In the genomic region with DNA sequence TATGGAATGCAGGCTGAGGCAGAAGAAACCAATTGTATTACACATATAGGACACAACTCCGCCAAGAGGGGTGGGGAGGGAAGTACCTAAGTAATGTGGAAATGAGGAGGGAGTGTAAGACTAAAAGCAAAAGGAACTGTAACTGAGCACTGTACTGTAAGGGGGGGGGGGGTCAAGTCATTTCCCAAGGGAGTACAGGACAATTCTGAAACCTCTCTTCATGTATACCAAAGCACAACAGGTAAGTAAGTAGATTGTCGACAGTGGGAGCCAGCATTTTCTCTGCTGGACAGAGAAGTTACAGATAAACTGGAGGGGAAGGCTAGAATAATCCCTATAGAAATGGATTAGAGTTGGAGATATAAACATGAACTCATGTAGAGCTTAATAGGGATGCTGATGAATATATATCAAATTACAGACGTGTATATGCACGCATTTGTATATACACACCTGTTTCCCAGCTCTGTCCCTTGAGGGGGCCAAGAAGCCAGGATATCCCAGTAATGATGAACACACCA, we compare ENCODE assay signal across 1 cellular context.
TF ChIP-seq lines count a peak whose summit lies in the region.

No MANE protein-coding gene starts in this region.

TF ChIP-seq in IMR-90, 13 proteins besides CTCF, POLR2A, EP300 and RAD21:
- no peak for TF ChIP-seq RFX5 (IDR thresholded peaks at IDR 0.05; ENCODE audit: low read depth, low read length)
- TF ChIP-seq NFE2L2 (IDR thresholded peaks at IDR 0.05; ENCODE audit: low read depth, low read length): no peak
- TF ChIP-seq USF2 (IDR thresholded peaks at IDR 0.05; ENCODE audit: low read depth, low read length): no peak
- TF ChIP-seq MXI1 (IDR thresholded peaks at IDR 0.05; ENCODE audit: borderline replicate concordance, low read depth, low read length): no peak
- TF ChIP-seq FOS (IDR thresholded peaks at IDR 0.05; ENCODE audit: low read depth, low read length): no peak
- TF ChIP-seq BHLHE40 (IDR thresholded peaks at IDR 0.05; ENCODE audit: low read depth, low read length): no peak
- TF ChIP-seq CEBPB (IDR thresholded peaks at IDR 0.05; ENCODE audit: low read depth, low read length): no peak
- no peak for TF ChIP-seq MAFK (IDR thresholded peaks at IDR 0.05; ENCODE audit: low read depth, low read length)
